In genomic region chr10:63268798-63269503, GRCh38 we compare ENCODE assay signal across 1 cellular context.
TF ChIP-seq lines count a peak whose summit lies in the region.

No MANE protein-coding gene starts in this region.

TF ChIP-seq in HepG2, 621 proteins besides CTCF, POLR2A, EP300 and RAD21 (continued from another document and continues in another):
- TF ChIP-seq ZBTB40 (IDR thresholded peaks at IDR 0.05) (no peak), ZBTB40 (CRISPR knock-in tag; IDR thresholded peaks at IDR 0.05) (no peak; the same call in 1 of the 2 replicates), UBTF (CRISPR knock-in tag; IDR thresholded peaks at IDR 0.05) (peak; percentile 34; the same call in 1 of the 2 replicates), ZNF644 (CRISPR knock-in tag; IDR thresholded peaks at IDR 0.05; ENCODE audit: low read depth) (0 out of 2 replicates have a peak, but pooled peaks have one; percentile 65), ZNF773 (CRISPR knock-in tag; IDR thresholded peaks at IDR 0.05; ENCODE audit: borderline replicate concordance) (no peak), BHLHE40 (IDR thresholded peaks at IDR 0.05; ENCODE audit: low read length) (peak; percentile 84), ATF7 (IDR thresholded peaks at IDR 0.05) (no peak), ATF7 (CRISPR knock-in tag; IDR thresholded peaks at IDR 0.05) (no peak), HCFC1 (IDR thresholded peaks at IDR 0.05; ENCODE audit: low read depth, low read length) (no peak), ISX (CRISPR knock-in tag; conservative IDR thresholded peaks at IDR 0.05) (no peak), SOX6 (IDR thresholded peaks at IDR 0.05) (no peak), SOX6 (CRISPR knock-in tag; IDR thresholded peaks at IDR 0.05) (peak; percentile 80), ARHGAP35 (CRISPR knock-in tag; IDR thresholded peaks at IDR 0.05; ENCODE audit: borderline replicate concordance) (no peak; the same call in 1 of the 2 replicates), FIP1L1 (IDR thresholded peaks at IDR 0.05; ENCODE audit: borderline replicate concordance, insufficient read depth, low read depth, low read length) (no peak), ATF6 (CRISPR knock-in tag; conservative IDR thresholded peaks at IDR 0.05) (no peak), HINFP (CRISPR knock-in tag; IDR thresholded peaks at IDR 0.05; ENCODE audit: low read depth) (no peak), ZIK1 (CRISPR knock-in tag; IDR thresholded peaks at IDR 0.05; ENCODE audit: borderline replicate concordance, low read depth) (no peak), YEATS2 (CRISPR knock-in tag; IDR thresholded peaks at IDR 0.05; ENCODE audit: borderline replicate concordance) (peak; percentile 60; the same call in 1 of the 2 replicates), THAP8 (CRISPR knock-in tag; IDR thresholded peaks at IDR 0.05; ENCODE audit: borderline replicate concordance) (no peak), TEAD3 (CRISPR knock-in tag; optimal IDR thresholded peaks at IDR 0.05; ENCODE audit: borderline replicate concordance) (peak; percentile 56), SOX5 (CRISPR knock-in tag; IDR thresholded peaks at IDR 0.05; ENCODE audit: borderline replicate concordance) (peak; percentile 70; the same call in 1 of the 2 replicates), IRF2 (CRISPR knock-in tag; IDR thresholded peaks at IDR 0.05) (peak; percentile 87), ZNF18 (CRISPR knock-in tag; IDR thresholded peaks at IDR 0.05; ENCODE audit: insufficient replicate concordance) (no peak), ZBTB4 (CRISPR knock-in tag; IDR thresholded peaks at IDR 0.05; ENCODE audit: borderline replicate concordance) (no peak), SP140L (CRISPR knock-in tag; IDR thresholded peaks at IDR 0.05; ENCODE audit: borderline replicate concordance) (no peak), SNAPC2 (CRISPR knock-in tag; IDR thresholded peaks at IDR 0.05) (0 out of 2 replicates have a peak, but pooled peaks have one; percentile 69), ZNF878 (CRISPR knock-in tag; IDR thresholded peaks at IDR 0.05) (peak; percentile 77), MAX (IDR thresholded peaks at IDR 0.05) (peak; percentile 40; the same call in 1 of the 2 replicates), ZNF784 (CRISPR knock-in tag; IDR thresholded peaks at IDR 0.05; ENCODE audit: borderline replicate concordance) (no peak), ERF (CRISPR knock-in tag; IDR thresholded peaks at IDR 0.05) (peak; percentile 77; the same call in 1 of the 2 replicates)
